ENCODE assay signal across 8 cellular contexts in genomic region chr9:9942764-9943424, GRCh38.
DNase-seq lines count a peak whose midpoint lies in the region; ATAC-seq, FAIRE-seq and TF ChIP-seq lines count a peak whose summit lies in the region.

No MANE protein-coding gene starts in this region.

- H3K27me3 Mint-ChIP-seq in activated naive CD4-positive, alpha-beta T cell treated with anti-CD3 and anti-CD28 coated beads for 36 hours (ENCODE audit: low read depth): no peaks in the 10 kb centered on the region
- no peaks in the 10 kb centered on the region for H3K27me3 Mint-ChIP-seq in progenitor cell of endocrine pancreas

- H3K9me3 Mint-ChIP-seq in activated naive CD4-positive, alpha-beta T cell treated with anti-CD3 and anti-CD28 coated beads for 36 hours: no peaks in the 10 kb centered on the region
- H3K9me3 Mint-ChIP-seq in progenitor cell of endocrine pancreas (ENCODE audit: low read depth): no peaks in the 10 kb centered on the region

- no peaks in the 10 kb centered on the region for H3K4me1 Mint-ChIP-seq in activated naive CD4-positive, alpha-beta T cell treated with anti-CD3 and anti-CD28 coated beads for 36 hours (ENCODE audit: low read depth)
- no peaks in the 10 kb centered on the region for H3K4me1 Mint-ChIP-seq in progenitor cell of endocrine pancreas (ENCODE audit: low read depth)

- H3K4me3 Mint-ChIP-seq in activated naive CD4-positive, alpha-beta T cell treated with anti-CD3 and anti-CD28 coated beads for 36 hours: no peak overlapping the region
- no peak overlapping the region for H3K4me3 Mint-ChIP-seq in progenitor cell of endocrine pancreas (ENCODE audit: low read depth)

- peak; percentile 79 for TF ChIP-seq RAD21 in Ishikawa (IDR thresholded peaks at IDR 0.05; ENCODE audit: low read depth)

- peak; percentile 89 for TF ChIP-seq CTCF in progenitor cell of endocrine pancreas (IDR thresholded peaks at IDR 0.05; ENCODE audit: unreplicated experiment)

- TF ChIP-seq EP300 in Ishikawa (IDR thresholded peaks at IDR 0.05; ENCODE audit: borderline replicate concordance): no peak

- in situ Hi-C loops in G401 (cut with HindIII; ENCODE audit: low sequenced_read_pairs): no loop called here

- FAIRE-seq in RCC 7860 (lab: Jason Lieb, UNC): no peak

- ATAC-seq in GM21576 (IDR thresholded peaks at IDR 0.05; ENCODE audit: unreplicated experiment) (peak; percentile 91), GM21423 (IDR thresholded peaks at IDR 0.05; ENCODE audit: unreplicated experiment) (no peak)

- H3K27ac Mint-ChIP-seq in activated naive CD4-positive, alpha-beta T cell treated with anti-CD3 and anti-CD28 coated beads for 36 hours: no peak overlapping the region
- H3K27ac Mint-ChIP-seq in progenitor cell of endocrine pancreas: no peak overlapping the region

- intact Hi-C loops in activated naive CD4-positive, alpha-beta T cell treated with anti-CD3 and anti-CD28 coated beads for 36 hours (cut with micrococcal nuclease): loop anchor here (1.0 to 2.0 kb wide), 2 partner anchors 152 to 337 kb away; no protein-coding TSS in a partner anchor
- intact Hi-C loops in cardiac septum (cut with DNase I): loop anchor here (10.0 kb wide), 1 partner anchor 338 kb away; no protein-coding TSS in a partner anchor

- CTCF ChIA-PET in activated naive CD4-positive, alpha-beta T cell treated with anti-CD3 and anti-CD28 coated beads for 36 hours (lab: Charles Lee): interaction anchor here (0.6 to 1.9 kb wide), 19 partner anchors 13 to 1581 kb away, joined by 3 to 7 read pairs (median 4); no protein-coding TSS in a partner anchor

- DNase-seq in G401 (ENCODE audit: low spot score) (peak; percentile 63), RCC 7860 (ENCODE audit: low spot score) (peak; percentile 15), cardiac septum (ENCODE audit: low spot score) (peak; percentile 75), progenitor cell of endocrine pancreas (ENCODE audit: low spot score, unreplicated experiment) (peak; percentile 72)
- DNase-seq in activated naive CD4-positive, alpha-beta T cell treated with anti-CD3 and anti-CD28 coated beads for 36 hours: peak; percentile 66

- H3K36me3 Mint-ChIP-seq in activated naive CD4-positive, alpha-beta T cell treated with anti-CD3 and anti-CD28 coated beads for 36 hours (ENCODE audit: low read depth): no peaks in the 10 kb centered on the region
- H3K36me3 Mint-ChIP-seq in progenitor cell of endocrine pancreas (ENCODE audit: insufficient read depth): no peaks in the 10 kb centered on the region

TF ChIP-seq in Ishikawa, 13 proteins besides CTCF, POLR2A, EP300 and RAD21:
- no peak for TF ChIP-seq TCF12 (IDR thresholded peaks at IDR 0.05; ENCODE audit: low read depth)
- no peak for TF ChIP-seq REST (IDR thresholded peaks at IDR 0.05; ENCODE audit: low read depth)
- no peak for TF ChIP-seq NFIC (IDR thresholded peaks at IDR 0.05)
- no peak for TF ChIP-seq TEAD4 (IDR thresholded peaks at IDR 0.05)
- no peak for TF ChIP-seq FOXM1 (IDR thresholded peaks at IDR 0.05; ENCODE audit: borderline replicate concordance, low read depth)
- TF ChIP-seq MAX (IDR thresholded peaks at IDR 0.05): no peak

Comparison
In these comparisons a context has a peak if more than half of its experiments do, and no peak if none do; other contexts are left out.
1. DNase-seq: peak in every context shown above with its lines; median percentile 75 in cardiac septum; 72 in progenitor cell of endocrine pancreas; 66 in activated naive CD4-positive, alpha-beta T cell treated with anti-CD3 and anti-CD28 coated beads for 36 hours; 63 in G401; 15 in RCC 7860.